ENCODE assay signal across 16 cellular contexts in the genomic region with DNA sequence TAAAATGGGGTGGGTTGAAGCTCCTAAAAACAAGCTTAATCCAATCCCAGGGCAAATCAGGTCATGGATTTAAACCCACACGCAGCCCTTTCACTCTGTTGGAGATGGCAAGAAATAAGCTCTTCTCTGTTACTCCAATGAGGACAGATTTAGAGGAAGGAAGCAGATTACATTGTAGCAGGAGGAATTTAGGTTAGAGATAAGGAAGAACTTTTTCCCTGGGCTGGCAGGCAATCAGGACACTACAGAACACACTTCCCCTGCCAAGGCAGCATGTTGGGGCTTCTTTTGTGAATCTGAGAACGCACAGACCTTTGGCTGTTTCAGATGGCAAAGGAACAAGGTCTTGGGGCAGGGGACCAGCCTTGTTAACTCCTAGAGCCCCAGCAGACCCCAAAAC. TPM values are rescaled to one million over a fixed set of nuclear protein-coding genes. Genes with fewer than 3 reads are reported as not detected.
DNase-seq lines count a peak whose midpoint lies in the region; ATAC-seq and TF ChIP-seq lines count a peak whose summit lies in the region.
"Had no signal": no experiment of that assay in that cellular context is flagged by ENCODE, and none has a peak within 500 bp of the region (broad histone marks: within the 10 kb centered on the region; RNA-seq: fewer than 3 reads in every experiment).

No MANE protein-coding gene starts in this region.

- TF ChIP-seq CTCF in breast epithelium (IDR thresholded peaks at IDR 0.05), result no peak
- TF ChIP-seq CTCF in mammary epithelial cell (conservative IDR thresholded peaks at IDR 0.05 in 1 of 2, IDR thresholded peaks at IDR 0.05 in 1 of 2; ENCODE audit: extremely low read depth in 1 of 2, insufficient read depth in 1 of 2, low read depth in 1 of 2, low read length in 2 of 2), result no peak

- peaks cover 0 to 8% of the 10 kb centered on the region in 2 donors for H3K4me1 ChIP-seq in breast epithelium
- peaks cover 39% of the 10 kb centered on the region for H3K4me1 ChIP-seq in mammary epithelial cell (ENCODE audit: insufficient read depth, low read length)
- H3K4me1 ChIP-seq in ectodermal cell (ENCODE audit: control insufficient read depth, insufficient read depth, low read length), result peaks cover 26% of the 10 kb centered on the region

- H2AFZ ChIP-seq in mammary epithelial cell (ENCODE audit: low read depth, low read length), result no peak overlapping the region

- in situ Hi-C loops in mammary epithelial cell (cut with MboI; ENCODE audit: low sequenced_read_pairs in 2 of 2), result no loop called here

- H3K4me3 ChIP-seq in breast epithelium (no peak overlapping the region), mammary epithelial cell (replicated peaks in 1 of 3; ENCODE audit: insufficient read depth in 1 of 3, low read depth in 2 of 3, low read length in 3 of 3) (no peak overlapping the region), ectodermal cell (ENCODE audit: insufficient read depth, low read depth, low read length) (no peak overlapping the region)

- H3K36me3 ChIP-seq in breast epithelium, result no peaks in the 10 kb centered on the region
- no peaks in the 10 kb centered on the region for H3K36me3 ChIP-seq in mammary epithelial cell (ENCODE audit: insufficient read depth, low read length)
- no peaks in the 10 kb centered on the region for H3K36me3 ChIP-seq in ectodermal cell (ENCODE audit: control insufficient read depth, insufficient read depth, low read length)

- DNase-seq in breast epithelium (ENCODE audit: low spot score in 2 of 2), result no peak
- DNase-seq in mammary epithelial cell, result no peak
- no peak for DNase-seq in left cardiac atrium
- no peak for DNase-seq in activated CD4-positive, alpha-beta T cell treated with anti-CD3 and anti-CD28 coated beads, Interleukin-2, amount 50 U/mL, for 4 hours
- no peak for DNase-seq in activated effector memory CD4-positive, alpha-beta T cell treated with Interleukin-2 at 50 U/mL for 16 hours
- DNase-seq: CD4-positive, alpha-beta memory T cell; DMS79; H7; IMR-90; Kasumi-1; NCI-H187 treated with DMSO at 0.1 percent for 48 hours; NCI-H2171; NCI-H774 had no signal

- 80% methylated on average over 2 of the region's 2 CpGs for WGBS in mammary epithelial cell (ENCODE audit: low coverage, missing lambda C conversion rate)
- 55 to 75% methylated on average over 2 of the region's 2 CpGs for WGBS in ectodermal cell, 2 experiments

- CTCF ChIA-PET in mammary epithelial cell (lab: Charles Lee; ENCODE audit: low non-redundant PET), result interaction anchor here (1.5 kb wide), 1 partner anchor 35 kb away, joined by 4 read pairs; no protein-coding TSS in a partner anchor

- H3K27ac ChIP-seq in breast epithelium (peak overlapping the region; percentile 7 to 61), mammary epithelial cell (ENCODE audit: insufficient read depth, low read depth, low read length) (no peak overlapping the region), ectodermal cell (ENCODE audit: insufficient read depth, low read depth, low read length, poor library complexity, severe bottlenecking) (peak overlapping the region; percentile 83)

- intact Hi-C loops in breast epithelium (cut with DNase I; ENCODE audit: low total_unique reads), result no loop called here
- intact Hi-C loops in mammary epithelial cell (cut with micrococcal nuclease), result loop anchor here (1.0 to 5.0 kb wide), 3 partner anchors 152 to 743 kb away; no protein-coding TSS in a partner anchor
- intact Hi-C loops in left cardiac atrium (cut with DNase I), result loop anchor here (2.0 to 5.0 kb wide), 3 partner anchors 163 to 278 kb away; no protein-coding TSS in a partner anchor

- H4K20me1 ChIP-seq in mammary epithelial cell (ENCODE audit: insufficient read depth, low read length), result no peaks in the 10 kb centered on the region

- H3K27me3 ChIP-seq in breast epithelium (no peaks in the 10 kb centered on the region), mammary epithelial cell (ENCODE audit: insufficient read depth, low read length) (no peaks in the 10 kb centered on the region), ectodermal cell (ENCODE audit: control insufficient read depth, insufficient read depth, low read length, poor library complexity, severe bottlenecking) (peaks cover 9% of the 10 kb centered on the region)

- H3K79me2 ChIP-seq in mammary epithelial cell (ENCODE audit: insufficient read depth, low read length), result no peaks in the 10 kb centered on the region

- H3K4me2 ChIP-seq in mammary epithelial cell (ENCODE audit: insufficient read depth, low read depth, low read length), result no peak overlapping the region

- dilution Hi-C loops in mammary epithelial cell (cut with HindIII; ENCODE audit: low sequenced_read_pairs), result no loop called here

- BruUV-seq in mammary epithelial cell (replicated peaks; lab: Mats Ljungman, UMichigan), result no TSS peak

- TF ChIP-seq POLR2A in breast epithelium (IDR thresholded peaks at IDR 0.05), result no peak

- H3K9ac ChIP-seq in mammary epithelial cell (ENCODE audit: insufficient read depth, low read length), result no peak overlapping the region

- H3K9me3 ChIP-seq in breast epithelium (no peaks in the 10 kb centered on the region), mammary epithelial cell (replicated peaks; ENCODE audit: insufficient read depth, low read length) (no peaks in the 10 kb centered on the region), ectodermal cell (ENCODE audit: control insufficient read depth, low read length) (no peaks in the 10 kb centered on the region)

- ATAC-seq in left cardiac atrium (peak; percentile 12 to 28), HG03439 (IDR thresholded peaks at IDR 0.05; ENCODE audit: unreplicated experiment) (no peak), GM21529 (IDR thresholded peaks at IDR 0.05; ENCODE audit: unreplicated experiment) (no peak)

RNA-seq across cellular contexts. Expression of a gene that starts 46.2 kb away (rescaled TPM):
- total RNA-seq in breast epithelium (100 to 1,000 TPM; 183 to 207 (median 197) TPM), mammary epithelial cell (100 to 1,000 TPM in 1 of 2 donors, 10 to 100 TPM in 1; 94.0 to 115 TPM), left cardiac atrium (100 to 1,000 TPM in 1 of 2 donors, 10 to 100 TPM in 1; 91.2 to 128 TPM)
- 85.1 TPM for polyA plus RNA-seq in mammary epithelial cell
- 108 TPM for polyA minus RNA-seq in mammary epithelial cell
- polyA plus RNA-seq in ectodermal cell (2013, experiment 1 of 4), result 258 TPM
- 242 TPM for polyA plus RNA-seq in ectodermal cell (2013, experiment 2 of 4)
- 209 TPM for polyA plus RNA-seq in ectodermal cell (2013, experiment 3 of 4)
- 226 TPM for polyA plus RNA-seq in ectodermal cell (2013, experiment 4 of 4)

Comparison
In these comparisons a context has a peak if more than half of its experiments do, and no peak if none do; other contexts are left out.
1. ATAC-seq: peak in left cardiac atrium (2 of 2); none in HG03439 (single experiment) and GM21529 (single experiment).